ENCODE assay signal across 7 cellular contexts in the genomic region with DNA sequence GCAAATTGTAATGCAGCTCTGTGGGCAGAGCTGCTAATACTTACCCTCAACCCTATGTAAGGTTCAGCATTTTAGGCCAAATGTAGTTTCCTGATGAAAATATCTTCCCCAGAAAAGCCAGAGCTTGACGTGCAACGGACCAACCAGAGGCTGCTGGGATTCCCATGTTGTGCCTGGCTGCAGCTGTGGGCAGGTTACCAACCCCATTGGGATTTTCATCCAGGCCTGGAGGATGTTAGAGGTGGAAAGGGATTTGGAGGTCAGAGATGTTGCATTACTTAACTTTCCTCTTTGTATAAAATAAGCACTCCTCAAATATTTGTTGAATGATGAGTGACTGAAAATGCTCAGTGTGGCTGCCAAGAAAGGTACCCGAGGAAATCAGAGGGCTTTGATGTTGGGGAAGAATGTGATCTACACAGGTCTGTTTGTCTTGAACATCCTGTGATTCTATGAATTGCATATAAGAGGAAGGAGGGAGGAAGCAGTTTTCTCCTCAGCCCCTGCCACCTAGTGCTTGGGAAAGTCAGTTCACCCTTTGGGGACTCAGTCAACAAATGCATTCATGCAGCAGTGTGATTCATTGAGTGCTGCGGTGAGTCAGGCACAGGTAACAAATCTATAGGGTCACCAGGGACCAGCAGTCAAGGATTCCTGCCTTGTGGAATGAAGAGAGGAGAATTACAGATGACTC.
A peak's percentile ranks its signal among the peaks of the same experiment; 100 is the strongest.
DNase-seq lines count a peak whose midpoint lies in the region; ATAC-seq, FAIRE-seq and TF ChIP-seq lines count a peak whose summit lies in the region.

No MANE protein-coding gene starts in this region.

- CTCF ChIA-PET in IMR-90 (lab: Yijun Ruan, JAX) (interaction anchor here (0.6 to 1.1 kb wide), 2 partner anchors 19 to 386 kb away, joined by 3 to 4 read pairs; no protein-coding TSS in a partner anchor), HepG2 (lab: Yijun Ruan, JAX; ENCODE audit: low intra/inter-chr PET ratio, low total read pairs) (interaction anchor here (1.2 to 1.4 kb wide), 2 partner anchors 82 to 96 kb away, joined by 3 to 7 read pairs; no protein-coding TSS in a partner anchor)

- intact Hi-C loops in IMR-90 (cut with micrococcal nuclease), result loop anchor here (2.0 kb wide), 2 partner anchors 310 to 474 kb away; no protein-coding TSS in a partner anchor
- intact Hi-C loops in HepG2 (cut with micrococcal nuclease; ENCODE audit: unreplicated experiment), result loop anchor here (1.0 to 2.0 kb wide), 3 partner anchors 30 to 136 kb away; no protein-coding TSS in a partner anchor

- no peak overlapping the region for H3K27ac Mint-ChIP-seq in activated naive CD8-positive, alpha-beta T cell treated with anti-CD3 and anti-CD28 coated beads, Interleukin-2, amount 50 U/mL, for 24 hours

- H3K4me2 ChIP-seq in IMR-90 (ENCODE audit: low read depth, low read length), result no peak overlapping the region
- 0 out of 2 replicates have a peak overlapping the region, but pooled peaks have one; percentile 30 for H3K4me2 ChIP-seq in HepG2 (ENCODE audit: low read depth, low read length)

- no peaks in the 10 kb centered on the region for H3K36me3 Mint-ChIP-seq in activated naive CD8-positive, alpha-beta T cell treated with anti-CD3 and anti-CD28 coated beads, Interleukin-2, amount 50 U/mL, for 24 hours (ENCODE audit: low read depth)

- H3K14ac ChIP-seq in IMR-90 (replicated peaks; ENCODE audit: low read depth, low read length), result 0 out of 2 replicates have a peak overlapping the region, but pooled peaks have one; percentile 26

- no peak overlapping the region for H3K4me3 ChIP-seq in IMR-90 (ENCODE audit: insufficient read depth, low read depth, low read length)
- no peak overlapping the region for H3K4me3 ChIP-seq in HepG2 (replicated peaks in 1 of 3; ENCODE audit: insufficient read depth in 1 of 3, low read depth in 2 of 3, low read length in 3 of 3)

- no peak overlapping the region for H3K23ac ChIP-seq in IMR-90 (ENCODE audit: low read depth, low read length)

- H2BK5ac ChIP-seq in IMR-90 (ENCODE audit: low read depth, low read length, poor library complexity, severe bottlenecking), result no peak overlapping the region

- H3K9me3 ChIP-seq in IMR-90 (ENCODE audit: control insufficient read depth, insufficient read depth, low read length), result no peaks in the 10 kb centered on the region
- no peaks in the 10 kb centered on the region for H3K9me3 ChIP-seq in HepG2 (ENCODE audit: low read length)

- H3K9ac ChIP-seq in IMR-90 (ENCODE audit: low read depth, low read length) (no peak overlapping the region), HepG2 (ENCODE audit: insufficient read depth, low read depth, low read length) (no peak overlapping the region)

- peak; percentile 93 for FAIRE-seq in HepG2 (lab: Jason Lieb, UNC)

- no CpG with 5 or more reads among the region's 4 CpGs for WGBS in IMR-90 (ENCODE audit: extremely low coverage in 2 of 2, insufficient read length in 1 of 2), 2 experiments
- WGBS in HepG2 (ENCODE audit: low lambda C conversion rate), result 36% methylated on average over 4 of the region's 4 CpGs

- ATAC-seq in IMR-90 (ENCODE audit: low read depth) (peak; percentile 72), HepG2 (peak; percentile 97)
- ATAC-seq in activated naive CD8-positive, alpha-beta T cell treated with anti-CD3 and anti-CD28 coated beads, Interleukin-2, amount 50 U/mL, for 24 hours, result peak; percentile 66

- H3K4me1 Mint-ChIP-seq in activated naive CD8-positive, alpha-beta T cell treated with anti-CD3 and anti-CD28 coated beads, Interleukin-2, amount 50 U/mL, for 24 hours, result peaks cover 3% of the 10 kb centered on the region

- no peak overlapping the region for H3K56ac ChIP-seq in IMR-90 (ENCODE audit: extremely low read depth, insufficient read depth, low read length)

- H4K5ac ChIP-seq in IMR-90 (ENCODE audit: low read depth, low read length), result no peak overlapping the region

- DNase-seq in Daoy (ENCODE audit: low read depth) (peak; percentile 63), IMR-90 (peak; percentile 65), HepG2 (ENCODE audit: low spot score) (peak; percentile 96), activated gamma-delta T cell (lab: John Stamatoyannopoulos, UW) (no peak), NCI-H524 treated with DMSO at 0.1 percent for 48 hours (lab: John Stamatoyannopoulos, UW) (no peak), DMS114 treated with DMSO at 0.1 percent for 48 hours (lab: John Stamatoyannopoulos, UW; ENCODE audit: unreplicated experiment) (no peak)
- DNase-seq in activated naive CD8-positive, alpha-beta T cell treated with anti-CD3 and anti-CD28 coated beads, Interleukin-2, amount 50 U/mL, for 24 hours, result no peak

- in situ Hi-C loops in IMR-90 (cut with MboI; ENCODE audit: low sequenced_read_pairs) (no loop called here), HepG2 (cut with HindIII; ENCODE audit: extremely low pct_ligation_motif_present, low pct_unique_long_range_greater_than_20kb) (no loop called here)

- BruUV-seq in IMR-90 (replicated peaks; lab: Mats Ljungman, UMichigan) (no TSS peak), HepG2 (replicated peaks; lab: Mats Ljungman, UMichigan) (no TSS peak)

- no peak overlapping the region for H4K91ac ChIP-seq in IMR-90 (ENCODE audit: insufficient read depth, low read depth, low read length)

- H2AK5ac ChIP-seq in IMR-90 (ENCODE audit: low read depth, low read length), result 0 out of 2 replicates have a peak overlapping the region, but pooled peaks have one; percentile 42

- dilution Hi-C loops in IMR-90 (cut with HindIII; ENCODE audit: low sequenced_read_pairs, unreplicated experiment), result no loop called here

- no peak overlapping the region for H2BK15ac ChIP-seq in IMR-90 (ENCODE audit: low read depth, low read length)

- H3K9me3 Mint-ChIP-seq in activated naive CD8-positive, alpha-beta T cell treated with anti-CD3 and anti-CD28 coated beads, Interleukin-2, amount 50 U/mL, for 24 hours, result no peaks in the 10 kb centered on the region

- H2AFZ ChIP-seq in IMR-90 (replicated peaks; ENCODE audit: low read length, poor library complexity) (peak overlapping the region; percentile 28), HepG2 (ENCODE audit: low read length) (no peak overlapping the region)

- TF ChIP-seq POLR2A in IMR-90 (IDR thresholded peaks at IDR 0.05; ENCODE audit: low read depth, low read length) (no peak), HepG2 (IDR thresholded peaks at IDR 0.05; ENCODE audit: insufficient read depth in 1 of 2, low read depth in 2 of 2, low read length in 2 of 2) (no peak)

- peak; percentile 62 for TF ChIP-seq RAD21 in IMR-90 (IDR thresholded peaks at IDR 0.05; ENCODE audit: low read length)
- peak; percentile 67; the same call in 1 of the 2 replicates for TF ChIP-seq RAD21 in HepG2 (CRISPR knock-in tag; IDR thresholded peaks at IDR 0.05)

- H3K79me2 ChIP-seq in HepG2 (ENCODE audit: insufficient read depth, low read length), result no peaks in the 10 kb centered on the region

- TF ChIP-seq CTCF in IMR-90 (conservative IDR thresholded peaks at IDR 0.05; ENCODE audit: low read depth, low read length) (peak; percentile 48), HepG2 (CRISPR knock-in tag; IDR thresholded peaks at IDR 0.05) (peak; percentile 75)

- H3K4me1 ChIP-seq in IMR-90 (ENCODE audit: control insufficient read depth, insufficient read depth, low read length) (peaks cover 5% of the 10 kb centered on the region), HepG2 (ENCODE audit: insufficient read depth, low read length) (peaks cover 51% of the 10 kb centered on the region)

- H3K79me1 ChIP-seq in IMR-90 (ENCODE audit: low read depth in 1 of 2, low read length in 2 of 2), result no peaks in the 10 kb centered on the region

- H3K18ac ChIP-seq in IMR-90 (ENCODE audit: low read depth, low read length), result no peak overlapping the region

- TF ChIP-seq EP300 in HepG2 (IDR thresholded peaks at IDR 0.05; ENCODE audit: low read depth in 2 of 2, low read length in 2 of 2), result peak in 1 of 2 experiments; percentile 72; a peak in 2 of 4 replicates
- TF ChIP-seq EP300 in HepG2 (CRISPR knock-in tag; IDR thresholded peaks at IDR 0.05; ENCODE audit: borderline replicate concordance), result 0 out of 2 replicates have a peak, but pooled peaks have one; percentile 12

- H2BK20ac ChIP-seq in IMR-90 (ENCODE audit: low read depth, low read length), result 0 out of 2 replicates have a peak overlapping the region, but pooled peaks have one; percentile 52

- H2AK9ac ChIP-seq in IMR-90 (replicated peaks; ENCODE audit: low read depth, low read length, poor library complexity), result no peak overlapping the region

- no peaks in the 10 kb centered on the region for H3K27me3 Mint-ChIP-seq in activated naive CD8-positive, alpha-beta T cell treated with anti-CD3 and anti-CD28 coated beads, Interleukin-2, amount 50 U/mL, for 24 hours

- H4K8ac ChIP-seq in IMR-90 (ENCODE audit: low read depth in 2 of 2, low read length in 2 of 2), result no peak overlapping the region

- POLR2A ChIA-PET in IMR-90 (lab: Charles Lee; ENCODE audit: unreplicated experiment), result no interaction called here
- POLR2A ChIA-PET in HepG2 (lab: Yijun Ruan, JAX), result interaction anchor here (0.8 to 1.4 kb wide), 4 partner anchors 61 to 218 kb away, joined by 3 to 6 read pairs (median 3); no protein-coding TSS in a partner anchor

- no peaks in the 10 kb centered on the region; the same call in 1 of the 2 replicates for H3K9me1 ChIP-seq in IMR-90 (ENCODE audit: insufficient read depth, low read length)

- no peaks in the 10 kb centered on the region for H3K36me3 ChIP-seq in IMR-90 (ENCODE audit: control insufficient read depth, insufficient read depth, low read length)
- H3K36me3 ChIP-seq in HepG2 (replicated peaks in 1 of 2; ENCODE audit: control insufficient read depth in 1 of 2, insufficient read depth in 2 of 2, low read length in 2 of 2), result no peaks in the 10 kb centered on the region

- no peaks in the 10 kb centered on the region for H4K20me1 ChIP-seq in IMR-90 (ENCODE audit: insufficient read depth, low read length)
- H4K20me1 ChIP-seq in HepG2 (ENCODE audit: insufficient read depth, low read length), result no peaks in the 10 kb centered on the region

- H3K27ac ChIP-seq in IMR-90 (ENCODE audit: insufficient read depth, low read length) (no peak overlapping the region), HepG2 (ENCODE audit: extremely low read length, insufficient read depth, low read length) (no peak overlapping the region)

- H3K27me3 ChIP-seq in IMR-90 (ENCODE audit: control insufficient read depth, insufficient read depth, low read length), result no peaks in the 10 kb centered on the region; the same call in 1 of the 2 replicates
- no peaks in the 10 kb centered on the region for H3K27me3 ChIP-seq in HepG2 (ENCODE audit: control insufficient read depth in 1 of 2, insufficient read depth in 2 of 2, low read length in 2 of 2)

- H3K4ac ChIP-seq in IMR-90 (ENCODE audit: low read depth, low read length), result 0 out of 2 replicates have a peak overlapping the region, but pooled peaks have one; percentile 13

- H2BK120ac ChIP-seq in IMR-90 (ENCODE audit: low read depth, low read length), result no peak overlapping the region; the same call in 1 of the 2 replicates

- H3K4me3 Mint-ChIP-seq in activated naive CD8-positive, alpha-beta T cell treated with anti-CD3 and anti-CD28 coated beads, Interleukin-2, amount 50 U/mL, for 24 hours, result no peak overlapping the region

TF ChIP-seq in IMR-90, 13 proteins besides CTCF, POLR2A, EP300 and RAD21:
- TF ChIP-seq SMC3 (IDR thresholded peaks at IDR 0.05; ENCODE audit: low read depth, low read length) (peak; percentile 56), RFX5 (IDR thresholded peaks at IDR 0.05; ENCODE audit: low read depth, low read length) (no peak)

Comparison
In these comparisons a context has a peak if more than half of its experiments do, and no peak if none do; other contexts are left out.
1. DNase-seq: peak in Daoy (single experiment), IMR-90 (single experiment) and HepG2 (single experiment); none in activated naive CD8-positive, alpha-beta T cell treated with anti-CD3 and anti-CD28 coated beads, Interleukin-2, amount 50 U/mL, for 24 hours (single experiment), activated gamma-delta T cell (single experiment), NCI-H524 treated with DMSO at 0.1 percent for 48 hours (single experiment) and DMS114 treated with DMSO at 0.1 percent for 48 hours (single experiment).
2. Peak in every context shown above with its lines, with median percentiles within 50 percentile points of each other: ATAC-seq.